In the genomic region with DNA sequence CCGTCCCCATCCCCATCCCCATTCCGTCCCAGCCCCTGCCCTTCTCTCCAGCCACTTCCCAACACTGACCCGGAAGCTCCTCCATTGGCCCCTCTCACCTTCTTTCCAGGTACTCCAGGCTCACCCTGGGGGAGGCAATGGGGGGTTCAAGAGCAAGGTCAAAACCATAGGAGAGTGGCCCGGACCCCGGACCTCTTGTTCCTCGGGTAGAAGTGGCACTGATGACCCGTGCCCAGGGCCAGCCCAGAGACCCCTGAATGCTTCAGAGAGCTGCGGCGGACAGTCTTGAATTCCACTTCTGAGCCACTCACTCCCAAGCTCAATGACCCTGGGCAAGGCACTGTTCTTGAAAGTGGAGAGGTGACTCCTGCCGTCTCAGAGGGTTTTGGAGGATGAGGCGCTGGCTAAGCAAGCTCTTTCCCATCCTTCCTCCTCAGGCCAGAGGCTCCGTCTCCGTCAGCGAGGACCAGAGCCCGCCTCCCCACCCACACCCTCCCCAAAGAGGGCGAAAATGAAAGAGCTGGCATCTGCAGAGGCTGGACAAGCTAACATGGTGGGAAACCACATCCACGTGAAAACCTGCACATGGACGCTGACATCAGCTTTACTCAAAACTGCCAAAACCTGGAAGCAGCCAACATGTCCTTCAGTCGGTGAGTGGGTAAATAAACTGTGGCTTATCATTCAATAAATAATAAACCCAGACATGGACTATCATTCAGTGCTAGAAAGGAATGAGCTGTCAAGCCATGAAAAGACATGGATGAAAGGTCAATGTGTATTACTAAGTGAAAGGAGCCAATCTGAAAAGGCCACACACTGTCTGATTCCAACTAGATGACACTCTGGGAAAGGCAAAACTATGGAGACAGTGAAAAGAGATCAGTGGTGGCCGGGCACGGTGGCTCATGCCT, we compare ENCODE assay signal across 25 cellular contexts. TPM values are rescaled to one million over a fixed set of nuclear protein-coding genes. Genes with fewer than 3 reads are reported as not detected.
DNase-seq lines count a peak whose midpoint lies in the region; ATAC-seq and TF ChIP-seq lines count a peak whose summit lies in the region.
"Had no signal": no experiment of that assay in that cellular context is flagged by ENCODE, and none has a peak within 500 bp of the region (broad histone marks: within the 10 kb centered on the region; RNA-seq: fewer than 3 reads in every experiment).

No MANE protein-coding gene starts in this region.

- H3K9me3 ChIP-seq in T-helper 17 cell (ENCODE audit: control insufficient read depth, low read length, poor library complexity, severe bottlenecking), result no peaks in the 10 kb centered on the region
- H3K9me3 ChIP-seq: BE2C had no signal

- H3K4me1 Mint-ChIP-seq in T-helper 17 cell (peaks cover 2% of the 10 kb centered on the region), neural crest cell (no peaks in the 10 kb centered on the region)
- H3K4me1 Mint-ChIP-seq: CD14-positive monocyte had no signal

- H3K9me3 Mint-ChIP-seq in neural crest cell, result no peaks in the 10 kb centered on the region

- H3K36me3 Mint-ChIP-seq in T-helper 17 cell (ENCODE audit: low read depth) (no peaks in the 10 kb centered on the region), neural crest cell (ENCODE audit: low read depth) (peaks cover 2% of the 10 kb centered on the region)
- H3K36me3 Mint-ChIP-seq: CD14-positive monocyte had no signal

- no peak for TF ChIP-seq CTCF in neural crest cell (conservative IDR thresholded peaks at IDR 0.05)

- H3K27me3 Mint-ChIP-seq in T-helper 17 cell, result no peaks in the 10 kb centered on the region
- no peaks in the 10 kb centered on the region for H3K27me3 Mint-ChIP-seq in neural crest cell (ENCODE audit: low read depth)

- intact Hi-C loops in Right ventricle myocardium inferior (cut with DNase I), result no loop called here
- intact Hi-C loops in left cardiac atrium (cut with DNase I), result no loop called here

- peak overlapping the region; percentile 19 for H3K27ac Mint-ChIP-seq in T-helper 17 cell
- peak overlapping the region; percentile 19 for H3K27ac Mint-ChIP-seq in neural crest cell (ENCODE audit: unreplicated experiment)

- DNase-seq in Right ventricle myocardium inferior (ENCODE audit: missing footprints), result peak; percentile 66
- DNase-seq in left cardiac atrium, result no peak
- DNase-seq in T-helper 17 cell, result no peak
- no peak for DNase-seq in neural crest cell (ENCODE audit: low read depth, low spot score)
- DNase-seq in stimulated activated naive CD4-positive, alpha-beta T cell treated with Interleukin-2 at 50 U/mL for 16 hours (lab: John Stamatoyannopoulos, UW), result no peak
- no peak for DNase-seq in NCI-H2081 (lab: John Stamatoyannopoulos, UW)
- DNase-seq in activated effector memory CD4-positive, alpha-beta T cell treated with anti-CD3 and anti-CD28 coated beads, Interleukin-2, amount 50 U/mL, for 16 hours, result no peak
- DNase-seq: 8988T; ACHN; BE2C; Calu3; DMS79 treated with DMSO at 0.1 percent for 48 hours; H7; Karpas-422; MV-4-11; NCI-H1105; NCI-H1436 treated with DMSO at 0.1 percent for 48 hours; NCI-H187 treated with DMSO at 0.1 percent for 48 hours; NCI-H2107; NCI-H524; NCI-H774; NK-92 treated with Interleukin-12 subunit alpha and Interleukin-12 subunit beta, amount 100 ng/mL, for 24 hours; PC-9; SHP77 treated with DMSO at 0.1 percent for 48 hours had no signal

- ATAC-seq in Right ventricle myocardium inferior (no peak), left cardiac atrium (no peak), T-helper 17 cell (no peak)

- H3K4me3 Mint-ChIP-seq in T-helper 17 cell, result no peak overlapping the region
- H3K4me3 Mint-ChIP-seq in neural crest cell, result no peak overlapping the region
- H3K4me3 Mint-ChIP-seq: CD14-positive monocyte had no signal

RNA-seq across cellular contexts. Expression of gene PHYKPL, which starts 27.3 kb away (rescaled TPM):
- total RNA-seq in Right ventricle myocardium inferior (34.5 TPM), left cardiac atrium (10 to 100 TPM; 43.6 to 53.5 TPM), T-helper 17 cell (100 to 1,000 TPM in 1 of 2 donors, 10 to 100 TPM in 1; 86.9 to 107 TPM), neural crest cell (53.9 and 55.7 TPM in 2 replicates)

RNA-seq across cellular contexts. Expression of gene HNRNPAB, which starts 55.5 kb away (rescaled TPM):
- total RNA-seq in Right ventricle myocardium inferior (85.6 TPM), left cardiac atrium (100 to 1,000 TPM in 1 of 2 donors, 10 to 100 TPM in 1; 81.3 to 141 TPM), T-helper 17 cell (10 to 100 TPM; 89.5 to 90.5 TPM), neural crest cell (464 and 466 TPM in 2 replicates)
